8 cellular contexts compared by ENCODE assay signal in the genomic region with DNA sequence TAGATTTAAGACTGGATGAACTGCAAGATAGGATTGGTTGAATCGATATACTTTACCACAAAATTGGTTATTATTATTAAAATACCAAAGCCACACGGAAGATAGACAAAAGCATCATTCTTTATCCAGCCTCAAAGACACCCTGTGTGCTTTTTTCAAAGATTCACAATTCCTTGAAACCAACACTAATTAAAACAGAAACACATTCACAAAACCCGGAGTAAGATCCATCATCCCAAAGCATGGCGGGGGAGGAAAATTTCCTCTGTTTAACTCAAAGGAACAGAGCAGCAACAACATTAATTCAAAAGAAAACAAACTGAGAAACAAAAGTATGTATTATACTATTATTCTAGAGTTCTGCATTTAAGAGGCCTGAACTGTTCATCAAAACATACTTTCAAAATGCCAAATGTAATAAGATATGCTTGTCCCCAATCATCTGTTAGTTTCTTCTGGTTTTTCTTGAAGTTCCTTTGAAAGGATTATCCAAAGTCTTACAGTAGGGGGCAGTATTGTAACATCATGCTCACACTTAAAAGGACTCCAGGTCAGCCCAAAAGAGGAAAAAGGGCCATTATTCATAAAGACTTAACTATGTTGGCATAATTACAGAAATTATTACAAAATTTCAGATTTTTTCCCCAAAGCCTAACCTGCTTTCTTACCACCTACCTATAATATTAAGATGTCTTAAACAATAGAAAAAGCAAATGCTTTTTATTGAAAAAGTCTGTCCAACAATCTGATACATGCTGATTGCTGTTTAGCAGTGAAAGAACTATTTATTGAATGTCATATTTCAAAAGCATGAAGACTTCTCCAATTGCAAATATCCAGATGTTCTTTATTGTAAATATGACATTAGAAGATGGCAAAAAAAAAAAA.
DNase-seq lines count a peak whose midpoint lies in the region; ATAC-seq and TF ChIP-seq lines count a peak whose summit lies in the region.

No MANE protein-coding gene starts in this region.

- no peaks in the 10 kb centered on the region for H3K9me3 ChIP-seq in HEK293 (ENCODE audit: control insufficient read depth, insufficient read depth, low read depth, low read length)
- H3K9me3 ChIP-seq in heart right ventricle: no peaks in the 10 kb centered on the region

- intact Hi-C loops in heart right ventricle (cut with DNase I) (loop anchor here in 9 of 10 donors (2.0 to 10.0 kb wide), 11 partner anchors 178 to 1038 kb away; a partner anchor contains a TSS), sciatic nerve (cut with DNase I) (no loop called here)

- ATAC-seq in heart right ventricle: peak in 6 of 8 donors; percentile 56 to 75 (median 61)
- peak; percentile 88 for ATAC-seq in sciatic nerve
- ATAC-seq in GM18502 (IDR thresholded peaks at IDR 0.05; ENCODE audit: poor library complexity, unreplicated experiment): no peak

- TF ChIP-seq CTCF in HEK293 (tag by site-specific recombination; IDR thresholded peaks at IDR 0.05) (no peak; the same call in 1 of the 2 replicates), VCaP (conservative IDR thresholded peaks at IDR 0.05) (peak; percentile 88), heart right ventricle (IDR thresholded peaks at IDR 0.05) (peak; percentile 65 to 85 (median 79))

- POLR2A ChIA-PET in HEK293 (lab: Yijun Ruan, JAX): interaction anchor here (0.6 kb wide), 1 partner anchor 651 kb away, joined by 3 read pairs; no protein-coding TSS in a partner anchor

- H3K27me3 ChIP-seq in heart right ventricle: no peaks in the 10 kb centered on the region

- H3K4me3 ChIP-seq in HEK293 (ENCODE audit: low read depth, low read length) (no peak overlapping the region), heart right ventricle (no peak overlapping the region)

- peak overlapping the region; percentile 35; the same call in 1 of the 2 replicates for H3K27ac ChIP-seq in HEK293 (ENCODE audit: extremely low read depth, low read depth, low read length)
- no peak overlapping the region for H3K27ac ChIP-seq in VCaP
- peak overlapping the region in 1 of 10 donors; percentile 37 for H3K27ac ChIP-seq in heart right ventricle

- H3K4me1 ChIP-seq in HEK293 (ENCODE audit: control insufficient read depth, insufficient read depth, low read length): no peaks in the 10 kb centered on the region
- H3K4me1 ChIP-seq in heart right ventricle: peaks cover 0 to 16% (median 4%) of the 10 kb centered on the region in 9 donors

- 69 to 71% methylated on average over 4 of the region's 4 CpGs for WGBS in heart right ventricle, 2 donors

- CTCF ChIA-PET in HEK293 (lab: Yijun Ruan, JAX): interaction anchor here (0.5 to 1.9 kb wide), 5 partner anchors 141 to 1036 kb away, joined by 3 to 9 read pairs (median 3); no protein-coding TSS in a partner anchor

- DNase-seq in Daoy (ENCODE audit: low read depth) (peak; percentile 27), NCI-H2107 (lab: John Stamatoyannopoulos, UW) (peak; percentile 3), heart right ventricle (no peak), sciatic nerve (ENCODE audit: low spot score) (no peak)
- DNase-seq in activated naive CD4-positive, alpha-beta T cell treated with anti-CD3 and anti-CD28 coated beads, Interleukin-2, amount 50 U/mL, for 16 hours: no peak

- H3K36me3 ChIP-seq in HEK293 (ENCODE audit: control insufficient read depth in 2 of 2, insufficient read depth in 1 of 2, low read length in 2 of 2) (no peaks in the 10 kb centered on the region), heart right ventricle (no peaks in the 10 kb centered on the region)

TF ChIP-seq in HEK293, 187 proteins besides CTCF, POLR2A, EP300 and RAD21 (continues in another document):
- TF ChIP-seq ZNF529 (tag by site-specific recombination; IDR thresholded peaks at IDR 0.05; ENCODE audit: insufficient replicate concordance): no peak
- no peak for TF ChIP-seq TRIM28 (IDR thresholded peaks at IDR 0.05; ENCODE audit: borderline replicate concordance, low read length)
- TF ChIP-seq, protein P1, sequence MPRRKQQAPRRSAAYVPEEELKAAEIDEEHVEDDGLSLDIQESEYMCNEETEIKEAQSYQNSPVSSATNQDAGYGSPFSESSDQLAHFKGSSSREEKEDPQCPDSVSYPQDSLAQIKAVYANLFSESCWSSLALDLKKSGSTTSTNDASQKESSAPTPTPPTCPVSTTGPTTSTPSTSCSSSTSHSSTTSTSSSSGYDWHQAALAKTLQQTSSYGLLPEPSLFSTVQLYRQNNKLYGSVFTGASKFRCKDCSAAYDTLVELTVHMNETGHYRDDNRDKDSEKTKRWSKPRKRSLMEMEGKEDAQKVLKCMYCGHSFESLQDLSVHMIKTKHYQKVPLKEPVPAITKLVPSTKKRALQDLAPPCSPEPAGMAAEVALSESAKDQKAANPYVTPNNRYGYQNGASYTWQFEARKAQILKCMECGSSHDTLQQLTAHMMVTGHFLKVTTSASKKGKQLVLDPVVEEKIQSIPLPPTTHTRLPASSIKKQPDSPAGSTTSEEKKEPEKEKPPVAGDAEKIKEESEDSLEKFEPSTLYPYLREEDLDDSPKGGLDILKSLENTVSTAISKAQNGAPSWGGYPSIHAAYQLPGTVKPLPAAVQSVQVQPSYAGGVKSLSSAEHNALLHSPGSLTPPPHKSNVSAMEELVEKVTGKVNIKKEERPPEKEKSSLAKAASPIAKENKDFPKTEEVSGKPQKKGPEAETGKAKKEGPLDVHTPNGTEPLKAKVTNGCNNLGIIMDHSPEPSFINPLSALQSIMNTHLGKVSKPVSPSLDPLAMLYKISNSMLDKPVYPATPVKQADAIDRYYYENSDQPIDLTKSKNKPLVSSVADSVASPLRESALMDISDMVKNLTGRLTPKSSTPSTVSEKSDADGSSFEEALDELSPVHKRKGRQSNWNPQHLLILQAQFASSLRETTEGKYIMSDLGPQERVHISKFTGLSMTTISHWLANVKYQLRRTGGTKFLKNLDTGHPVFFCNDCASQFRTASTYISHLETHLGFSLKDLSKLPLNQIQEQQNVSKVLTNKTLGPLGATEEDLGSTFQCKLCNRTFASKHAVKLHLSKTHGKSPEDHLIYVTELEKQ (tag by site-specific recombination; IDR thresholded peaks at IDR 0.05; ENCODE audit: borderline replicate concordance): no peak
- TF ChIP-seq, protein P2, sequence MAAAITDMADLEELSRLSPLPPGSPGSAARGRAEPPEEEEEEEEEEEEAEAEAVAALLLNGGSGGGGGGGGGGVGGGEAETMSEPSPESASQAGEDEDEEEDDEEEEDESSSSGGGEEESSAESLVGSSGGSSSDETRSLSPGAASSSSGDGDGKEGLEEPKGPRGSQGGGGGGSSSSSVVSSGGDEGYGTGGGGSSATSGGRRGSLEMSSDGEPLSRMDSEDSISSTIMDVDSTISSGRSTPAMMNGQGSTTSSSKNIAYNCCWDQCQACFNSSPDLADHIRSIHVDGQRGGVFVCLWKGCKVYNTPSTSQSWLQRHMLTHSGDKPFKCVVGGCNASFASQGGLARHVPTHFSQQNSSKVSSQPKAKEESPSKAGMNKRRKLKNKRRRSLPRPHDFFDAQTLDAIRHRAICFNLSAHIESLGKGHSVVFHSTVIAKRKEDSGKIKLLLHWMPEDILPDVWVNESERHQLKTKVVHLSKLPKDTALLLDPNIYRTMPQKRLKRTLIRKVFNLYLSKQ (tag by site-specific recombination; IDR thresholded peaks at IDR 0.05; ENCODE audit: borderline replicate concordance): no peak
- peak; percentile 73 for TF ChIP-seq ZNF654 (tag by site-specific recombination; IDR thresholded peaks at IDR 0.05; ENCODE audit: low read depth)
- no peak for TF ChIP-seq ZNF76 (tag by site-specific recombination; IDR thresholded peaks at IDR 0.05; ENCODE audit: borderline replicate concordance, low read depth)
- no peak for TF ChIP-seq MEIS1 (CRISPR knock-in tag; IDR thresholded peaks at IDR 0.05; ENCODE audit: borderline replicate concordance)
- TF ChIP-seq KLF10 (tag by site-specific recombination; IDR thresholded peaks at IDR 0.05): no peak
- no peak for TF ChIP-seq ZNF132 (tag by site-specific recombination; IDR thresholded peaks at IDR 0.05; ENCODE audit: borderline replicate concordance)
- TF ChIP-seq ZFP41 (tag by site-specific recombination; IDR thresholded peaks at IDR 0.05; ENCODE audit: borderline replicate concordance): no peak
- no peak for TF ChIP-seq BCL11B (tag by site-specific recombination; IDR thresholded peaks at IDR 0.05; ENCODE audit: low read depth)
- TF ChIP-seq KLF16 (tag by site-specific recombination; IDR thresholded peaks at IDR 0.05): no peak
- peak; percentile 94 for TF ChIP-seq ZNF660 (tag by site-specific recombination; IDR thresholded peaks at IDR 0.05)
- TF ChIP-seq, protein P3, sequence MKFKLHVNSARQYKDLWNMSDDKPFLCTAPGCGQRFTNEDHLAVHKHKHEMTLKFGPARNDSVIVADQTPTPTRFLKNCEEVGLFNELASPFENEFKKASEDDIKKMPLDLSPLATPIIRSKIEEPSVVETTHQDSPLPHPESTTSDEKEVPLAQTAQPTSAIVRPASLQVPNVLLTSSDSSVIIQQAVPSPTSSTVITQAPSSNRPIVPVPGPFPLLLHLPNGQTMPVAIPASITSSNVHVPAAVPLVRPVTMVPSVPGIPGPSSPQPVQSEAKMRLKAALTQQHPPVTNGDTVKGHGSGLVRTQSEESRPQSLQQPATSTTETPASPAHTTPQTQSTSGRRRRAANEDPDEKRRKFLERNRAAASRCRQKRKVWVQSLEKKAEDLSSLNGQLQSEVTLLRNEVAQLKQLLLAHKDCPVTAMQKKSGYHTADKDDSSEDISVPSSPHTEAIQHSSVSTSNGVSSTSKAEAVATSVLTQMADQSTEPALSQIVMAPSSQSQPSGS (tag by site-specific recombination; IDR thresholded peaks at IDR 0.05; ENCODE audit: low read depth): no peak
- no peak for TF ChIP-seq ZNF292 (tag by site-specific recombination; IDR thresholded peaks at IDR 0.05; ENCODE audit: borderline replicate concordance, low read depth)
- TF ChIP-seq, protein P4, sequence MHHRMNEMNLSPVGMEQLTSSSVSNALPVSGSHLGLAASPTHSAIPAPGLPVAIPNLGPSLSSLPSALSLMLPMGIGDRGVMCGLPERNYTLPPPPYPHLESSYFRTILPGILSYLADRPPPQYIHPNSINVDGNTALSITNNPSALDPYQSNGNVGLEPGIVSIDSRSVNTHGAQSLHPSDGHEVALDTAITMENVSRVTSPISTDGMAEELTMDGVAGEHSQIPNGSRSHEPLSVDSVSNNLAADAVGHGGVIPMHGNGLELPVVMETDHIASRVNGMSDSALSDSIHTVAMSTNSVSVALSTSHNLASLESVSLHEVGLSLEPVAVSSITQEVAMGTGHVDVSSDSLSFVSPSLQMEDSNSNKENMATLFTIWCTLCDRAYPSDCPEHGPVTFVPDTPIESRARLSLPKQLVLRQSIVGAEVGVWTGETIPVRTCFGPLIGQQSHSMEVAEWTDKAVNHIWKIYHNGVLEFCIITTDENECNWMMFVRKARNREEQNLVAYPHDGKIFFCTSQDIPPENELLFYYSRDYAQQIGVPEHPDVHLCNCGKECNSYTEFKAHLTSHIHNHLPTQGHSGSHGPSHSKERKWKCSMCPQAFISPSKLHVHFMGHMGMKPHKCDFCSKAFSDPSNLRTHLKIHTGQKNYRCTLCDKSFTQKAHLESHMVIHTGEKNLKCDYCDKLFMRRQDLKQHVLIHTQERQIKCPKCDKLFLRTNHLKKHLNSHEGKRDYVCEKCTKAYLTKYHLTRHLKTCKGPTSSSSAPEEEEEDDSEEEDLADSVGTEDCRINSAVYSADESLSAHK (tag by site-specific recombination; IDR thresholded peaks at IDR 0.05): peak; percentile 63

Comparison
In these comparisons a context has a peak if more than half of its experiments do, and no peak if none do; other contexts are left out.
1. DNase-seq: peak in Daoy (single experiment) and NCI-H2107 (single experiment); none in heart right ventricle (0 of 2), sciatic nerve (single experiment) and activated naive CD4-positive, alpha-beta T cell treated with anti-CD3 and anti-CD28 coated beads, Interleukin-2, amount 50 U/mL, for 16 hours (single experiment).